ENCODE assay signal across 1 cellular context in genomic region chr22:49193901-49194465, GRCh38.
TF ChIP-seq lines count a peak whose summit lies in the region.

No MANE protein-coding gene starts in this region.

TF ChIP-seq in HepG2, 621 proteins besides CTCF, POLR2A, EP300 and RAD21:
- TF ChIP-seq REST (IDR thresholded peaks at IDR 0.05; ENCODE audit: borderline replicate concordance in 1 of 2, low read depth in 1 of 2, low read length in 2 of 2): no peak
- TF ChIP-seq SNAPC2 (CRISPR knock-in tag; IDR thresholded peaks at IDR 0.05): no peak
- no peak for TF ChIP-seq KDM1A (CRISPR knock-in tag; IDR thresholded peaks at IDR 0.05)
- no peak for TF ChIP-seq FOXM1 (CRISPR knock-in tag; IDR thresholded peaks at IDR 0.05)
- no peak for TF ChIP-seq ZNF775 (CRISPR knock-in tag; IDR thresholded peaks at IDR 0.05; ENCODE audit: borderline replicate concordance)
- TF ChIP-seq SMC3 (IDR thresholded peaks at IDR 0.05; ENCODE audit: low read length): no peak
- no peak for TF ChIP-seq PHB2 (IDR thresholded peaks at IDR 0.05; ENCODE audit: partially characterized antibody)
- no peak for TF ChIP-seq MYPOP (CRISPR knock-in tag; IDR thresholded peaks at IDR 0.05)
- no peak for TF ChIP-seq ZNF564 (CRISPR knock-in tag; IDR thresholded peaks at IDR 0.05)
- no peak for TF ChIP-seq FOSL1 (CRISPR knock-in tag; IDR thresholded peaks at IDR 0.05; ENCODE audit: borderline replicate concordance)
- no peak for TF ChIP-seq ASH2L (IDR thresholded peaks at IDR 0.05; ENCODE audit: insufficient read length, low read depth, low read length)
